19 cellular contexts compared by ENCODE assay signal in genomic region chr14:100666403-100666802, GRCh38.
"Had no signal": no experiment of that assay in that cellular context is flagged by ENCODE, and none has a peak within 500 bp of the region (broad histone marks: within the 10 kb centered on the region; RNA-seq: fewer than 3 reads in every experiment).

No MANE protein-coding gene starts in this region.

- H3K27ac ChIP-seq: coronary artery, left lung, lower lobe of right lung, thyroid gland had no signal

- H3K4me3 ChIP-seq: coronary artery, heart left ventricle, left lung, lower lobe of right lung, pancreas, smooth muscle cell, thyroid gland had no signal

- H3K36me3 Mint-ChIP-seq: naive B cell, type B pancreatic cell had no signal

- H3K4me3 Mint-ChIP-seq: naive B cell, nephron progenitor cell, type B pancreatic cell had no signal

- DNase-seq: effector CD4-positive, alpha-beta T cell; left lung; lower lobe of right lung; mesenchymal stem cell; naive B cell; nephron progenitor cell; right cardiac atrium; stimulated activated CD4-positive, alpha-beta T cell treated with anti-CD3 and anti-CD28 coated beads, Interleukin-2, amount 100 ng/mL, for 48 hours; stimulated activated naive CD4-positive, alpha-beta T cell treated with Interleukin-2 at 50 U/mL for 16 hours; thyroid gland had no signal

- H3K9me3 ChIP-seq: heart left ventricle, left lung, lower lobe of right lung, pancreas, thyroid gland had no signal

- H3K9me3 Mint-ChIP-seq: nephron progenitor cell, type B pancreatic cell had no signal

- H3K36me3 ChIP-seq: heart left ventricle, left lung, lower lobe of right lung, pancreas, thyroid gland had no signal

- H3K4me2 ChIP-seq: smooth muscle cell had no signal

- H3K27me3 ChIP-seq: thyroid gland had no signal

- FAIRE-seq: frontal cortex, islet of Langerhans, pancreas, urothelium cell line had no signal

- ATAC-seq: heart left ventricle, left lung, lower lobe of right lung, right cardiac atrium had no signal

- H3K27ac Mint-ChIP-seq: nephron progenitor cell, progenitor cell of endocrine pancreas, type B pancreatic cell had no signal
